In the genomic region with DNA sequence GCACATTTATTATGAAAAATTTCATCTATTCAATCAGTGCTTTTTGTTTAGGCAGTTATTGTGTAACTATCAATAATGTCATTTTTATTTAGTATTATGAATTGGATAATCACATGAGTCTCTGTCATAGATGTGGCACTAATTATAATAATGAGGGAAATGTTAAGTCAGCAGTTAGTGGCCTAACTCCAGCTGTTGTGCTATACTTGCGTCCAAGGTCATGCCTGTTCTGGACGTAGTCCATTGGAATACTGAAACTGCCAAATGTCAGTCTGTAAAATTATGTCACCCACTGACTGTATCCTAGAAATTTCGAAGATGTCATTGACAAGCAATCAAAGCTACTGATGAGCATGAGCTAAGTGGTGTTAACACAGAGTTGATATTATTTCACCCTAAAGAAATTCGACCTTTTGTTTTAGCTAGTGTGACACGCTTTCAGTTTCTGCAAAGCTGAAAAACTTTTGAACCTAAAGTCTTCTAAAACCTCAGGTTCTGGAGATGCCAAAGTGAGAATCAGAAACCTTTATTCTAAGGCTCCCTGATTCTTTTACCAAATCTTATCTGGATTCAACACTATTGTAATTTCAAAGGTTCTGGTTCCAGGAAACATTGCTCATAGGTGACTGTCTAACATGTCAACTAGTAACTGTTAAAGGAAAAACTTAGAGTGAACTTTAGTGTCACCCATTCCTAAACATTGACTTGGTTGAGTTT, we compare ENCODE assay signal across 16 cellular contexts. TPM values are rescaled to one million over a fixed set of nuclear protein-coding genes. Genes with fewer than 3 reads are reported as not detected.
DNase-seq lines count a peak whose midpoint lies in the region; ATAC-seq and TF ChIP-seq lines count a peak whose summit lies in the region.
"Had no signal": no experiment of that assay in that cellular context is flagged by ENCODE, and none has a peak within 500 bp of the region (broad histone marks: within the 10 kb centered on the region; RNA-seq: fewer than 3 reads in every experiment).

No MANE protein-coding gene starts in this region.

- H3K4me1 ChIP-seq in skeletal muscle satellite cell (ENCODE audit: control insufficient read depth, insufficient read depth, low read length) (peaks cover 25% of the 10 kb centered on the region), A673 (ENCODE audit: insufficient read depth, low read length, poor library complexity, severe bottlenecking) (no peaks in the 10 kb centered on the region)
- H3K4me1 ChIP-seq: breast epithelium had no signal

- H3K27me3 Mint-ChIP-seq in activated CD4-positive, alpha-beta T cell treated with anti-CD3 and anti-CD28 coated beads for 36 hours: peaks cover 8% of the 10 kb centered on the region
- no peaks in the 10 kb centered on the region for H3K27me3 Mint-ChIP-seq in activated CD4-positive, alpha-beta T cell treated with anti-CD3 and anti-CD28 coated beads, Interleukin-2, amount 10 ng/mL, durations not matched to agents 7 days and 5 days
- H3K27me3 Mint-ChIP-seq in activated naive CD8-positive, alpha-beta T cell: peaks cover 2% of the 10 kb centered on the region

- no TSS peak for BruUV-seq in A673 (replicated peaks; lab: Mats Ljungman, UMichigan)

- CTCF ChIA-PET in activated CD4-positive, alpha-beta T cell treated with anti-CD3 and anti-CD28 coated beads for 36 hours (lab: Charles Lee): interaction anchor here (1.2 to 3.3 kb wide), 4 partner anchors 9 to 73 kb away, joined by 3 to 20 read pairs (median 4); no protein-coding TSS in a partner anchor
- CTCF ChIA-PET in activated CD4-positive, alpha-beta T cell treated with anti-CD3 and anti-CD28 coated beads, Interleukin-2, amount 10 ng/mL, durations not matched to agents 7 days and 5 days (lab: Charles Lee): no interaction called here
- CTCF ChIA-PET in A673 (lab: Charles Lee): no interaction called here

- no peak overlapping the region for H3K4me3 ChIP-seq in skeletal muscle satellite cell (ENCODE audit: low read length)
- no peak overlapping the region for H3K4me3 ChIP-seq in A673 (ENCODE audit: low read depth, low read length, poor library complexity, severe bottlenecking)
- H3K4me3 ChIP-seq: breast epithelium, tibial nerve had no signal

- no peak for DNase-seq in activated CD4-positive, alpha-beta T cell treated with anti-CD3 and anti-CD28 coated beads for 36 hours
- no peak for DNase-seq in activated CD4-positive, alpha-beta T cell treated with anti-CD3 and anti-CD28 coated beads, Interleukin-2, amount 10 ng/mL, durations not matched to agents 7 days and 5 days
- DNase-seq in left ventricle myocardium superior (no peak), activated gamma-delta T cell (lab: John Stamatoyannopoulos, UW) (no peak), A673 (ENCODE audit: low spot score) (no peak), NCI-H2107 (lab: John Stamatoyannopoulos, UW) (no peak)
- DNase-seq: activated CD4-positive, alpha-beta T cell treated with anti-CD3 and anti-CD28 coated beads for 48 hours; activated effector memory CD4-positive, alpha-beta T cell treated with anti-CD3 and anti-CD28 coated beads, Interleukin-2, amount 50 U/mL, for 16 hours; mammary epithelial cell; NCI-H1417 treated with DMSO at 0.1 percent for 48 hours; SHP77; stimulated activated CD4-positive, alpha-beta T cell treated with anti-CD3 and anti-CD28 coated beads, Interleukin-4, amount 100 ng/mL, for 4 hours had no signal

- peak overlapping the region; percentile 92 for H3K27ac Mint-ChIP-seq in activated CD4-positive, alpha-beta T cell treated with anti-CD3 and anti-CD28 coated beads for 36 hours
- no peak overlapping the region for H3K27ac Mint-ChIP-seq in activated CD4-positive, alpha-beta T cell treated with anti-CD3 and anti-CD28 coated beads, Interleukin-2, amount 10 ng/mL, durations not matched to agents 7 days and 5 days
- peak overlapping the region; percentile 19 for H3K27ac Mint-ChIP-seq in activated naive CD8-positive, alpha-beta T cell

- H3K27me3 ChIP-seq in skeletal muscle satellite cell (ENCODE audit: control insufficient read depth, insufficient read depth, low read length) (no peaks in the 10 kb centered on the region), A673 (replicated peaks; ENCODE audit: insufficient read depth, low read depth, low read length, poor library complexity) (no peaks in the 10 kb centered on the region)
- H3K27me3 ChIP-seq: breast epithelium, tibial nerve had no signal

- H3K4me3 Mint-ChIP-seq in activated CD4-positive, alpha-beta T cell treated with anti-CD3 and anti-CD28 coated beads for 36 hours: no peak overlapping the region
- H3K4me3 Mint-ChIP-seq in activated CD4-positive, alpha-beta T cell treated with anti-CD3 and anti-CD28 coated beads, Interleukin-2, amount 10 ng/mL, durations not matched to agents 7 days and 5 days: no peak overlapping the region
- no peak overlapping the region for H3K4me3 Mint-ChIP-seq in activated naive CD8-positive, alpha-beta T cell

- no peak for TF ChIP-seq CTCF in A673 (conservative IDR thresholded peaks at IDR 0.05; ENCODE audit: low read depth, low read length)

- no peaks in the 10 kb centered on the region for H3K36me3 Mint-ChIP-seq in activated CD4-positive, alpha-beta T cell treated with anti-CD3 and anti-CD28 coated beads for 36 hours (ENCODE audit: low read depth)
- H3K36me3 Mint-ChIP-seq in activated CD4-positive, alpha-beta T cell treated with anti-CD3 and anti-CD28 coated beads, Interleukin-2, amount 10 ng/mL, durations not matched to agents 7 days and 5 days (ENCODE audit: low read depth): no peaks in the 10 kb centered on the region
- H3K36me3 Mint-ChIP-seq in activated naive CD8-positive, alpha-beta T cell: no peaks in the 10 kb centered on the region

- intact Hi-C loops in activated CD4-positive, alpha-beta T cell treated with anti-CD3 and anti-CD28 coated beads for 36 hours (cut with DNase I, micrococcal nuclease): loop anchor here (1.0 to 5.0 kb wide), 4 partner anchors 56 to 120 kb away; no protein-coding TSS in a partner anchor
- intact Hi-C loops in left ventricle myocardium superior (cut with micrococcal nuclease): loop anchor here (10.0 kb wide), 1 partner anchor 52 kb away; no protein-coding TSS in a partner anchor
- intact Hi-C loops in A673 (cut with micrococcal nuclease; ENCODE audit: unreplicated experiment): no loop called here

- POLR2A ChIA-PET in activated CD4-positive, alpha-beta T cell treated with anti-CD3 and anti-CD28 coated beads for 36 hours (lab: Charles Lee): interaction anchor here (1.1 to 1.2 kb wide), 2 partner anchors 16 to 95 kb away, joined by 4 to 5 read pairs; no protein-coding TSS in a partner anchor
- POLR2A ChIA-PET in activated CD4-positive, alpha-beta T cell treated with anti-CD3 and anti-CD28 coated beads, Interleukin-2, amount 10 ng/mL, durations not matched to agents 7 days and 5 days (lab: Charles Lee): no interaction called here
- POLR2A ChIA-PET in A673 (lab: Charles Lee; ENCODE audit: low non-redundant PET): no interaction called here

- no peaks in the 10 kb centered on the region for H3K9me3 Mint-ChIP-seq in activated CD4-positive, alpha-beta T cell treated with anti-CD3 and anti-CD28 coated beads for 36 hours (ENCODE audit: low read depth)
- no peaks in the 10 kb centered on the region for H3K9me3 Mint-ChIP-seq in activated CD4-positive, alpha-beta T cell treated with anti-CD3 and anti-CD28 coated beads, Interleukin-2, amount 10 ng/mL, durations not matched to agents 7 days and 5 days
- no peaks in the 10 kb centered on the region for H3K9me3 Mint-ChIP-seq in activated naive CD8-positive, alpha-beta T cell (ENCODE audit: low read depth)

- H3K9me3 ChIP-seq in skeletal muscle satellite cell (replicated peaks; ENCODE audit: low read length) (no peaks in the 10 kb centered on the region), A673 (ENCODE audit: low read depth, low read length, poor library complexity, severe bottlenecking) (no peaks in the 10 kb centered on the region)
- H3K9me3 ChIP-seq: breast epithelium, tibial nerve had no signal

- H3K4me1 Mint-ChIP-seq in activated CD4-positive, alpha-beta T cell treated with anti-CD3 and anti-CD28 coated beads for 36 hours: peaks cover 28% of the 10 kb centered on the region
- peaks cover 8% of the 10 kb centered on the region for H3K4me1 Mint-ChIP-seq in activated CD4-positive, alpha-beta T cell treated with anti-CD3 and anti-CD28 coated beads, Interleukin-2, amount 10 ng/mL, durations not matched to agents 7 days and 5 days
- peaks cover 9% of the 10 kb centered on the region for H3K4me1 Mint-ChIP-seq in activated naive CD8-positive, alpha-beta T cell (ENCODE audit: low read depth)

- peak; percentile 66 for ATAC-seq in activated CD4-positive, alpha-beta T cell treated with anti-CD3 and anti-CD28 coated beads for 36 hours
- ATAC-seq in left ventricle myocardium superior: peak; percentile 84

- no peak overlapping the region for H3K27ac ChIP-seq in A673 (ENCODE audit: low read depth, low read length, poor library complexity, severe bottlenecking)
- H3K27ac ChIP-seq: breast epithelium had no signal

- H3K36me3 ChIP-seq in skeletal muscle satellite cell (ENCODE audit: insufficient read depth, low read length): no peaks in the 10 kb centered on the region
- no peaks in the 10 kb centered on the region for H3K36me3 ChIP-seq in A673 (ENCODE audit: insufficient read depth, low read length, poor library complexity, severe bottlenecking)
- H3K36me3 ChIP-seq: breast epithelium, tibial nerve had no signal

- H3K9ac ChIP-seq in skeletal muscle satellite cell (ENCODE audit: low read depth, low read length): no peak overlapping the region

- peak overlapping the region; percentile 19 for H3K4me2 ChIP-seq in skeletal muscle satellite cell (ENCODE audit: low read length)

RNA-seq across cellular contexts. Expression of a gene that starts 14.8 kb away (rescaled TPM):
- total RNA-seq in activated CD4-positive, alpha-beta T cell treated with anti-CD3 and anti-CD28 coated beads for 36 hours: 1 to 10 TPM; 4.0 to 6.0 TPM
- total RNA-seq in activated CD4-positive, alpha-beta T cell treated with anti-CD3 and anti-CD28 coated beads, Interleukin-2, amount 10 ng/mL, durations not matched to agents 7 days and 5 days: 1 to 10 TPM; 1.5 to 2.9 TPM
- total RNA-seq in left ventricle myocardium superior (29.8 TPM), A673 (2021) (6.9 and 7.6 TPM in 2 replicates)
- 14.7 and 26.6 TPM in 2 replicates for total RNA-seq in skeletal muscle satellite cell (2012; rRNA removed)
